ENCODE assay signal across 8 cellular contexts in the genomic region with DNA sequence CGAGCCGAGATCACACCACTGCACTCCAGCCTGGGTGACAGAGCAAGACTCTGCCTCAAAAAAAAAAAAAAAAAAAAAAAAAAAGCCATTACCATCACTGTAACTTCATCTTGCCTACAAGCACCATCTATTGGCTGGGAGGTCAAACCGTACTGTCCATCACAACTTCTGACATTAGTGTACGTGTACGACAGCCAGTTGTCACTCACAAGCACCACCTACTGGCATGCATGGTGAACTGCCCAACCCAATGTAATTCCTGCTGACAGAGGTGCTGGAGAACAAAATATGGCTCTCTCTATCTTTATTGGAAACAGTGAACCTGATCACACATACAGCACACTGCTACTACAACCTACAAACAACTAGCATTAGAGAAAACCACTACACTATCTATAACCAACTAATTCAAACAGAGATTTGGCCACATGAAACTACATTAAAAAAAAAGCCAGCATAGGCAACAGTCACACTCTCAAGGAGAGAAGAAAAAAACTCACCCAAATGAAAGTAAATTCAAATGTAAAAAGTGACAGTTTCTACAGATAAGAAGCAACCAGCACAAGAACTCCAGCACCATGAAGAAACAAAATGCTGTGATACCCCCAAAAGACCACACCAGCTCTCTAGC.
DNase-seq lines count a peak whose midpoint lies in the region; ATAC-seq and TF ChIP-seq lines count a peak whose summit lies in the region.

No MANE protein-coding gene starts in this region.

- H3K4me1 ChIP-seq in RWPE2 (ENCODE audit: insufficient read depth, poor library complexity, severe bottlenecking): no peaks in the 10 kb centered on the region

- H3K27me3 ChIP-seq in RWPE2 (ENCODE audit: insufficient read depth, poor library complexity, severe bottlenecking) (peaks cover 16% of the 10 kb centered on the region), MG63 (no peaks in the 10 kb centered on the region)
- H3K27me3 ChIP-seq in CD4-positive, alpha-beta T cell (ENCODE audit: control insufficient read depth, insufficient read depth, low read length): peaks cover 5% of the 10 kb centered on the region

- DNase-seq in GM10248 (ENCODE audit: extremely low spot score) (peak; percentile 51), RWPE2 (ENCODE audit: low spot score) (no peak), iPS DF 4.7 (ENCODE audit: extremely low read depth, low spot score) (peak; percentile 41), MG63 (no peak), NCI-H1436 treated with DMSO at 0.1 percent for 48 hours (lab: John Stamatoyannopoulos, UW) (no peak)
- no peak for DNase-seq in CD4-positive, alpha-beta T cell

- H3K4me1 Mint-ChIP-seq in CD4-positive, alpha-beta T cell (ENCODE audit: low read depth): no peaks in the 10 kb centered on the region

- peak; percentile 56 for TF ChIP-seq CTCF in GM10248 (IDR thresholded peaks at IDR 0.05; ENCODE audit: control extremely low read depth, extremely low read depth, low read depth, missing control alignments)
- peak; percentile 47 for TF ChIP-seq CTCF in RWPE2 (IDR thresholded peaks at IDR 0.05; ENCODE audit: poor library complexity, severe bottlenecking)
- no peak for TF ChIP-seq CTCF in CD4-positive, alpha-beta T cell (IDR thresholded peaks at IDR 0.05)

- no peak overlapping the region for H3K4me3 Mint-ChIP-seq in CD4-positive, alpha-beta T cell

- no peak overlapping the region for H3K27ac Mint-ChIP-seq in CD4-positive, alpha-beta T cell

- POLR2A ChIA-PET in GM10248 (lab: Yijun Ruan, JAX): no interaction called here
- POLR2A ChIA-PET in CD4-positive, alpha-beta T cell (lab: Charles Lee): no interaction called here

- no peak overlapping the region for H3K4me3 ChIP-seq in RWPE2 (ENCODE audit: severe bottlenecking)
- H3K4me3 ChIP-seq in MG63: no peak overlapping the region

- no peaks in the 10 kb centered on the region for H3K9me3 ChIP-seq in RWPE2 (ENCODE audit: severe bottlenecking)
- peaks cover 3% of the 10 kb centered on the region for H3K9me3 ChIP-seq in CD4-positive, alpha-beta T cell (ENCODE audit: control insufficient read depth, low read length)
- no peaks in the 10 kb centered on the region for H3K9me3 ChIP-seq in MG63

- H3K36me3 Mint-ChIP-seq in CD4-positive, alpha-beta T cell (ENCODE audit: low read depth): no peaks in the 10 kb centered on the region

- peaks cover 4% of the 10 kb centered on the region for H3K9me3 Mint-ChIP-seq in CD4-positive, alpha-beta T cell

- H3K27ac ChIP-seq in RWPE2 (ENCODE audit: poor library complexity, severe bottlenecking): no peak overlapping the region
- no peak overlapping the region for H3K27ac ChIP-seq in CD4-positive, alpha-beta T cell (ENCODE audit: low read depth, low read length)

- peaks cover 38% of the 10 kb centered on the region for H3K27me3 Mint-ChIP-seq in CD4-positive, alpha-beta T cell

- intact Hi-C loops in CD4-positive, alpha-beta T cell (cut with DNase I, micrococcal nuclease): no loop called here

- H3K36me3 ChIP-seq in RWPE2 (ENCODE audit: low read depth) (no peaks in the 10 kb centered on the region), MG63 (no peaks in the 10 kb centered on the region)

- CTCF ChIA-PET in GM10248 (lab: Yijun Ruan, JAX): interaction anchor here (0.9 kb wide), 1 partner anchor 27 kb away, joined by 4 read pairs; no protein-coding TSS in a partner anchor
- CTCF ChIA-PET in CD4-positive, alpha-beta T cell (lab: Charles Lee): no interaction called here

- ATAC-seq in GM19351 (IDR thresholded peaks at IDR 0.05; ENCODE audit: unreplicated experiment) (peak; percentile 98), HG03135 (IDR thresholded peaks at IDR 0.05; ENCODE audit: unreplicated experiment) (peak; percentile 80), RWPE2 (ENCODE audit: low read depth) (no peak)
- ATAC-seq in CD4-positive, alpha-beta T cell (ENCODE audit: poor library complexity): no peak

Comparison
In these comparisons a context has a peak if more than half of its experiments do, and no peak if none do; other contexts are left out.
1. DNase-seq: peak in GM10248 (single experiment) and iPS DF 4.7 (single experiment); none in RWPE2 (single experiment), CD4-positive, alpha-beta T cell (0 of 10), MG63 (single experiment) and NCI-H1436 treated with DMSO at 0.1 percent for 48 hours (single experiment).
2. ATAC-seq: peak in GM19351 (single experiment) and HG03135 (single experiment); none in RWPE2 (single experiment) and CD4-positive, alpha-beta T cell (single experiment).